Comparison of ENCODE assay signal across 9 cellular contexts in the genomic region with DNA sequence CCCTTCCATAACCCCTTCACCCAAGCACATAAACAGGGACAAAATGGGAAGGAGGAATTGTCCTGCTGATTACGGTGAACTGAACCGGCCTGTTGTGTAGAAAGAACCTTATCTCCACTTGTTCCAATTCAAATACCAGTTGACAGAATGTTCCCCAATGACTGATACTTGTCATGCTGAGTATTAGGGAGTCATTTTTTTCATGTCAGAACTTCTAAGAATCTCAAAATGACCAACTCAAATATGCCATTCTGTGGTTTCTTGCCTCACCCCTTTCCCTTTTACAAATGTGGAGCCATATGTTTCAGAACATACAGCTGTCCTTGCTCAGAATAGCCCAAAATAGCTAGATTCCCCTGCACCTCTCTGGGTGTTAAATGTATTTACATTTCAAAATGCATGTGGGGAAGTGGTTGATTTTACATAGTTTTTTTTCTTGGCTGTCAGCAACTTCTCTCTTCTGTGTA.
DNase-seq lines count a peak whose midpoint lies in the region; ATAC-seq and TF ChIP-seq lines count a peak whose summit lies in the region.
"Had no signal": no experiment of that assay in that cellular context is flagged by ENCODE, and none has a peak within 500 bp of the region (broad histone marks: within the 10 kb centered on the region; RNA-seq: fewer than 3 reads in every experiment).

No MANE protein-coding gene starts in this region.

- no peak for DNase-seq in activated T-cell treated with anti-CD3 and anti-CD28 coated beads, Interleukin-2, amount 50 U/mL, for 24 hours
- DNase-seq in activated T-cell treated with anti-CD3 and anti-CD28 coated beads for 4 hours (no peak), MCF 10A (ENCODE audit: unreplicated experiment) (peak; percentile 17), NCI-H510A (lab: John Stamatoyannopoulos, UW) (no peak), NCI-H446 (lab: John Stamatoyannopoulos, UW) (no peak)
- no peak for DNase-seq in stimulated activated naive CD8-positive, alpha-beta T cell treated with anti-CD3 and anti-CD28 coated beads, Interleukin-15, amount 100 ng/mL, for 72 hours
- DNase-seq in effector CD4-positive, alpha-beta T cell, result no peak
- DNase-seq: heart right ventricle had no signal

- CTCF ChIA-PET in MCF 10A (lab: Yijun Ruan, JAX), result no interaction called here

- BruUV-seq in MCF 10A (replicated peaks; lab: Mats Ljungman, UMichigan), result no TSS peak

- H3K4me3 Mint-ChIP-seq in activated T-cell treated with anti-CD3 and anti-CD28 coated beads, Interleukin-2, amount 50 U/mL, for 24 hours, result no peak overlapping the region
- no peak overlapping the region for H3K4me3 Mint-ChIP-seq in MCF 10A (ENCODE audit: unreplicated experiment)
- no peak overlapping the region for H3K4me3 Mint-ChIP-seq in stimulated activated naive CD8-positive, alpha-beta T cell treated with anti-CD3 and anti-CD28 coated beads, Interleukin-15, amount 100 ng/mL, for 72 hours

- no peaks in the 10 kb centered on the region for H3K27me3 Mint-ChIP-seq in activated T-cell treated with anti-CD3 and anti-CD28 coated beads, Interleukin-2, amount 50 U/mL, for 24 hours
- H3K27me3 Mint-ChIP-seq in MCF 10A (ENCODE audit: insufficient read depth, unreplicated experiment), result no peaks in the 10 kb centered on the region
- H3K27me3 Mint-ChIP-seq in stimulated activated naive CD8-positive, alpha-beta T cell treated with anti-CD3 and anti-CD28 coated beads, Interleukin-15, amount 100 ng/mL, for 72 hours, result no peaks in the 10 kb centered on the region

- intact Hi-C loops in MCF 10A (cut with micrococcal nuclease), result no loop called here

- peaks cover 60% of the 10 kb centered on the region for H3K4me1 Mint-ChIP-seq in activated T-cell treated with anti-CD3 and anti-CD28 coated beads, Interleukin-2, amount 50 U/mL, for 24 hours (ENCODE audit: low read depth)
- peaks cover 38% of the 10 kb centered on the region for H3K4me1 Mint-ChIP-seq in MCF 10A (ENCODE audit: insufficient read depth, unreplicated experiment)
- peaks cover 52% of the 10 kb centered on the region for H3K4me1 Mint-ChIP-seq in stimulated activated naive CD8-positive, alpha-beta T cell treated with anti-CD3 and anti-CD28 coated beads, Interleukin-15, amount 100 ng/mL, for 72 hours

- TF ChIP-seq CTCF in MCF 10A (IDR thresholded peaks at IDR 0.05; ENCODE audit: unreplicated experiment), result no peak

- POLR2A ChIA-PET in MCF 10A (lab: Yijun Ruan, JAX), result interaction anchor here (0.6 to 1.3 kb wide), 2 partner anchors 13 to 17 kb away, joined by 3 read pairs; no protein-coding TSS in a partner anchor

- peaks cover 3% of the 10 kb centered on the region for H3K36me3 Mint-ChIP-seq in activated T-cell treated with anti-CD3 and anti-CD28 coated beads, Interleukin-2, amount 50 U/mL, for 24 hours (ENCODE audit: low read depth)
- H3K36me3 Mint-ChIP-seq in MCF 10A (ENCODE audit: insufficient read depth, unreplicated experiment), result no peaks in the 10 kb centered on the region

- H3K9me3 Mint-ChIP-seq in activated T-cell treated with anti-CD3 and anti-CD28 coated beads, Interleukin-2, amount 50 U/mL, for 24 hours, result peaks cover 4% of the 10 kb centered on the region
- H3K9me3 Mint-ChIP-seq in MCF 10A (ENCODE audit: unreplicated experiment), result no peaks in the 10 kb centered on the region
- peaks cover 5 to 6% of the 10 kb centered on the region in 2 donors for H3K9me3 Mint-ChIP-seq in stimulated activated naive CD8-positive, alpha-beta T cell treated with anti-CD3 and anti-CD28 coated beads, Interleukin-15, amount 100 ng/mL, for 72 hours

- peak; percentile 61 for ATAC-seq in HG03354 (IDR thresholded peaks at IDR 0.05; ENCODE audit: poor library complexity, severe bottlenecking, unreplicated experiment)
- ATAC-seq in stimulated activated naive CD8-positive, alpha-beta T cell treated with anti-CD3 and anti-CD28 coated beads, Interleukin-15, amount 100 ng/mL, for 72 hours, result peak; percentile 69

- peak overlapping the region; percentile 7 for H3K27ac Mint-ChIP-seq in activated T-cell treated with anti-CD3 and anti-CD28 coated beads, Interleukin-2, amount 50 U/mL, for 24 hours
- peak overlapping the region; percentile 25 for H3K27ac Mint-ChIP-seq in MCF 10A (ENCODE audit: low read depth, unreplicated experiment)
- no peak overlapping the region for H3K27ac Mint-ChIP-seq in stimulated activated naive CD8-positive, alpha-beta T cell treated with anti-CD3 and anti-CD28 coated beads, Interleukin-15, amount 100 ng/mL, for 72 hours

Comparison
In these comparisons a context has a peak if more than half of its experiments do, and no peak if none do; other contexts are left out.
1. H3K27ac Mint-ChIP-seq: peak in activated T-cell treated with anti-CD3 and anti-CD28 coated beads, Interleukin-2, amount 50 U/mL, for 24 hours (single experiment) and MCF 10A (single experiment); none in stimulated activated naive CD8-positive, alpha-beta T cell treated with anti-CD3 and anti-CD28 coated beads, Interleukin-15, amount 100 ng/mL, for 72 hours (0 of 2).